9 cellular contexts compared by ENCODE assay signal in genomic region chr2:190320696-190321095, GRCh38. TPM values are rescaled to one million over a fixed set of nuclear protein-coding genes. Genes with fewer than 3 reads are reported as not detected.
DNase-seq lines count a peak whose midpoint lies in the region; ATAC-seq, FAIRE-seq and TF ChIP-seq lines count a peak whose summit lies in the region.
"Had no signal": no experiment of that assay in that cellular context is flagged by ENCODE, and none has a peak within 500 bp of the region (broad histone marks: within the 10 kb centered on the region; RNA-seq: fewer than 3 reads in every experiment).

No MANE protein-coding gene starts in this region.

- H3K4me1 Mint-ChIP-seq in activated CD4-positive, alpha-beta memory T cell treated with anti-CD3 and anti-CD28 coated beads for 36 hours (ENCODE audit: low read depth), result peaks cover 45% of the 10 kb centered on the region
- peaks cover 39% of the 10 kb centered on the region for H3K4me1 Mint-ChIP-seq in stimulated activated naive CD8-positive, alpha-beta T cell treated with anti-CD3 and anti-CD28 coated beads, Interleukin-15, amount 100 ng/mL, for 72 hours

- no peaks in the 10 kb centered on the region for H3K36me3 ChIP-seq in keratinocyte (ENCODE audit: control insufficient read depth in 2 of 2, extremely low read depth in 1 of 2, insufficient read depth in 2 of 2, low read length in 2 of 2)
- H3K36me3 ChIP-seq: ovary had no signal

- H3K79me2 ChIP-seq in keratinocyte (ENCODE audit: control insufficient read depth, insufficient read depth, low read length), result peaks cover 11% of the 10 kb centered on the region

- H3K9me3 Mint-ChIP-seq in activated CD4-positive, alpha-beta memory T cell treated with anti-CD3 and anti-CD28 coated beads for 36 hours, result no peaks in the 10 kb centered on the region
- no peaks in the 10 kb centered on the region for H3K9me3 Mint-ChIP-seq in stimulated activated naive CD8-positive, alpha-beta T cell treated with anti-CD3 and anti-CD28 coated beads, Interleukin-15, amount 100 ng/mL, for 72 hours

- H3K4me3 Mint-ChIP-seq in activated CD4-positive, alpha-beta memory T cell treated with anti-CD3 and anti-CD28 coated beads for 36 hours, result peak overlapping the region; percentile 87
- peak overlapping the region; percentile 92 to 99 for H3K4me3 Mint-ChIP-seq in stimulated activated naive CD8-positive, alpha-beta T cell treated with anti-CD3 and anti-CD28 coated beads, Interleukin-15, amount 100 ng/mL, for 72 hours

- no peaks in the 10 kb centered on the region for H3K27me3 ChIP-seq in keratinocyte (ENCODE audit: control insufficient read depth, extremely low read depth, insufficient read depth, low read length)
- H3K27me3 ChIP-seq: ovary had no signal

- H3K27me3 Mint-ChIP-seq in activated CD4-positive, alpha-beta memory T cell treated with anti-CD3 and anti-CD28 coated beads for 36 hours, result no peaks in the 10 kb centered on the region
- H3K27me3 Mint-ChIP-seq in stimulated activated naive CD8-positive, alpha-beta T cell treated with anti-CD3 and anti-CD28 coated beads, Interleukin-15, amount 100 ng/mL, for 72 hours, result no peaks in the 10 kb centered on the region

- no peaks in the 10 kb centered on the region for H3K9me3 ChIP-seq in keratinocyte (ENCODE audit: control insufficient read depth, low read depth, low read length)
- H3K9me3 ChIP-seq: ovary had no signal

- H4K20me1 ChIP-seq in keratinocyte (ENCODE audit: control insufficient read depth, extremely low read depth, insufficient read depth, low read length), result no peaks in the 10 kb centered on the region

- CTCF ChIA-PET in activated CD4-positive, alpha-beta memory T cell treated with anti-CD3 and anti-CD28 coated beads for 36 hours (lab: Charles Lee), result interaction anchor here (0.6 to 1.4 kb wide), 4 partner anchors 22 to 558 kb away, joined by 3 to 8 read pairs (median 4); partner anchors contain the start of genes INPP1 and OSGEPL1

- ATAC-seq in HG03442 (IDR thresholded peaks at IDR 0.05; ENCODE audit: unreplicated experiment) (peak; percentile 23), GM19463 (IDR thresholded peaks at IDR 0.05; ENCODE audit: unreplicated experiment) (no peak)
- peak; percentile 44 for ATAC-seq in stimulated activated naive CD8-positive, alpha-beta T cell treated with anti-CD3 and anti-CD28 coated beads, Interleukin-15, amount 100 ng/mL, for 72 hours

- no peak for TF ChIP-seq CTCF in keratinocyte (optimal IDR thresholded peaks at IDR 0.05 in 1 of 3, IDR thresholded peaks at IDR 0.05 in 1 of 3, conservative IDR thresholded peaks at IDR 0.05 in 1 of 3; ENCODE audit: extremely low read depth in 1 of 3, insufficient read depth in 2 of 3, low read length in 3 of 3)

- no peak overlapping the region for H3K4me2 ChIP-seq in keratinocyte (ENCODE audit: control insufficient read depth, extremely low read depth, insufficient read depth, low read depth, low read length)

- FAIRE-seq in keratinocyte (lab: Jason Lieb, UNC), result no peak

- POLR2A ChIA-PET in activated CD4-positive, alpha-beta memory T cell treated with anti-CD3 and anti-CD28 coated beads for 36 hours (lab: Charles Lee), result interaction anchor here (1.6 to 3.6 kb wide), 2 partner anchors 23 to 214 kb away, joined by 3 to 22 read pairs; partner anchors contain the start of genes INPP1 and NEMP2

- H3K27ac ChIP-seq in keratinocyte (ENCODE audit: control insufficient read depth, insufficient read depth, low read length), result no peak overlapping the region

- no peak overlapping the region for H3K4me3 ChIP-seq in keratinocyte (ENCODE audit: control insufficient read depth in 2 of 3, extremely low read depth in 1 of 3, insufficient read depth in 2 of 3, low read depth in 1 of 3, low read length in 3 of 3)

- dilution Hi-C loops in keratinocyte (cut with MboI; ENCODE audit: extremely low pct_ligation_motif_present, low sequenced_read_pairs), result no loop called here

- H3K4me1 ChIP-seq in keratinocyte (ENCODE audit: control insufficient read depth, extremely low read depth, insufficient read depth, low read length), result peaks cover 13% of the 10 kb centered on the region

- peak; percentile 72 for DNase-seq in activated CD4-positive, alpha-beta memory T cell treated with anti-CD3 and anti-CD28 coated beads for 36 hours
- DNase-seq in keratinocyte (ENCODE audit: low read depth, low spot score) (no peak), COLO829 (ENCODE audit: low spot score) (no peak), activated gamma-delta T cell treated with Interleukin-2 at 50 U/mL for 16 hours (no peak), DMS153 treated with DMSO at 0.1 percent for 48 hours (lab: John Stamatoyannopoulos, UW; ENCODE audit: unreplicated experiment) (no peak)
- peak in 1 of 2 donors; percentile 51 for DNase-seq in stimulated activated naive CD8-positive, alpha-beta T cell treated with anti-CD3 and anti-CD28 coated beads, Interleukin-15, amount 100 ng/mL, for 72 hours
- DNase-seq: ovary had no signal

- H3K9ac ChIP-seq in keratinocyte (ENCODE audit: control insufficient read depth, extremely low read depth, insufficient read depth, low read length), result no peak overlapping the region

- peak overlapping the region; percentile 94 for H3K27ac Mint-ChIP-seq in activated CD4-positive, alpha-beta memory T cell treated with anti-CD3 and anti-CD28 coated beads for 36 hours
- peak overlapping the region; percentile 4 to 94 for H3K27ac Mint-ChIP-seq in stimulated activated naive CD8-positive, alpha-beta T cell treated with anti-CD3 and anti-CD28 coated beads, Interleukin-15, amount 100 ng/mL, for 72 hours

- peak overlapping the region; percentile 82 for H2AFZ ChIP-seq in keratinocyte (ENCODE audit: control insufficient read depth, low read length)

- H3K36me3 Mint-ChIP-seq in activated CD4-positive, alpha-beta memory T cell treated with anti-CD3 and anti-CD28 coated beads for 36 hours, result peaks cover 2% of the 10 kb centered on the region

- intact Hi-C loops in activated CD4-positive, alpha-beta memory T cell treated with anti-CD3 and anti-CD28 coated beads for 36 hours (cut with micrococcal nuclease), result loop anchor here (1.0 to 5.0 kb wide), 10 partner anchors 23 to 878 kb away; partner anchors contain the start of genes INPP1 and WDR75

- H3K9me1 ChIP-seq in keratinocyte (ENCODE audit: control insufficient read depth, extremely low read depth, insufficient read depth, low read length), result no peaks in the 10 kb centered on the region

RNA-seq across cellular contexts. Expression of gene HIBCH, which starts 1.1 kb away (rescaled TPM):
- 10 to 100 TPM; 33.9 to 37.8 TPM for total RNA-seq in activated CD4-positive, alpha-beta memory T cell treated with anti-CD3 and anti-CD28 coated beads for 36 hours
- polyA plus RNA-seq in keratinocyte, result 9.5 to 19.4 TPM (median 10.6 TPM) in 3 replicates
- 22.6 TPM for polyA plus RNA-seq in keratinocyte (2011; ENCODE audit: low read depth)
- polyA plus RNA-seq in keratinocyte (2011; cell fraction: cytosol; rRNA removed), result 7.4 and 12.0 TPM in 2 replicates
- polyA plus RNA-seq in keratinocyte (2011; cell fraction: nucleus; rRNA removed), result 11.4 and 14.1 TPM in 2 replicates
- polyA plus RNA-seq in keratinocyte (2012; ENCODE audit: low replicate concordance), result 8.1 and 13.0 TPM in 2 replicates
- 0.43 to 14.3 TPM (median 5.0 TPM) in 3 replicates for polyA minus RNA-seq in keratinocyte
- polyA minus RNA-seq in keratinocyte (2011; cell fraction: cytosol; rRNA and poly(A)+ RNA removed), result 6.7 TPM
- 11.9 and 21.2 TPM in 2 replicates for polyA minus RNA-seq in keratinocyte (2011; cell fraction: nucleus; rRNA and poly(A)+ RNA removed)

RNA-seq across cellular contexts. Expression of gene INPP1, which starts 22.7 kb away (rescaled TPM):
- total RNA-seq in activated CD4-positive, alpha-beta memory T cell treated with anti-CD3 and anti-CD28 coated beads for 36 hours, result 10 to 100 TPM; 15.8 to 16.3 TPM
- 5.6 to 6.3 TPM (median 6.1 TPM) in 3 replicates for polyA plus RNA-seq in keratinocyte
- polyA plus RNA-seq in keratinocyte (2011; ENCODE audit: low read depth), result 19.5 TPM
- polyA plus RNA-seq in keratinocyte (2011; cell fraction: cytosol; rRNA removed), result 6.2 and 8.7 TPM in 2 replicates
- polyA plus RNA-seq in keratinocyte (2011; cell fraction: nucleus; rRNA removed), result 8.6 and 8.7 TPM in 2 replicates
- 8.2 and 18.1 TPM in 2 replicates for polyA plus RNA-seq in keratinocyte (2012; ENCODE audit: low replicate concordance)
- 2.2 to 3.4 TPM (median 3.2 TPM) in 3 replicates for polyA minus RNA-seq in keratinocyte
- polyA minus RNA-seq in keratinocyte (2011; cell fraction: cytosol; rRNA and poly(A)+ RNA removed), result 5.0 TPM
- polyA minus RNA-seq in keratinocyte (2011; cell fraction: nucleus; rRNA and poly(A)+ RNA removed), result 2.8 and 3.0 TPM in 2 replicates
